Comparison of ENCODE assay signal across 3 cellular contexts in genomic region chr12:6032726-6033125, GRCh38.
TF ChIP-seq lines count a peak whose summit lies in the region.

No MANE protein-coding gene starts in this region.

TF ChIP-seq in GM12891, 5 proteins besides CTCF, POLR2A, EP300 and RAD21:
- no peak for TF ChIP-seq POLR2AphosphoS5 (IDR thresholded peaks at IDR 0.05; ENCODE audit: low read depth, low read length)
- TF ChIP-seq POU2F2 (IDR thresholded peaks at IDR 0.05; ENCODE audit: low read depth, low read length) = no peak
- TF ChIP-seq TAF1 (IDR thresholded peaks at IDR 0.05; ENCODE audit: low read depth, low read length) = no peak
- TF ChIP-seq PAX5 (IDR thresholded peaks at IDR 0.05; ENCODE audit: insufficient read depth, low read length, severe bottlenecking) = no peak
- no peak for TF ChIP-seq SPI1 (IDR thresholded peaks at IDR 0.05; ENCODE audit: low read depth, low read length)

TF ChIP-seq in IMR-90, 13 proteins besides CTCF, POLR2A, EP300 and RAD21:
- TF ChIP-seq MAZ (IDR thresholded peaks at IDR 0.05; ENCODE audit: borderline replicate concordance, low read depth, low read length) (no peak), RFX5 (IDR thresholded peaks at IDR 0.05; ENCODE audit: low read depth, low read length) (no peak), CEBPB (IDR thresholded peaks at IDR 0.05; ENCODE audit: low read depth, low read length) (no peak), CHD1 (IDR thresholded peaks at IDR 0.05; ENCODE audit: low read depth, low read length) (no peak), FOS (IDR thresholded peaks at IDR 0.05; ENCODE audit: low read depth, low read length) (no peak), NFE2L2 (IDR thresholded peaks at IDR 0.05; ENCODE audit: low read depth, low read length) (no peak), SMC3 (IDR thresholded peaks at IDR 0.05; ENCODE audit: low read depth, low read length) (no peak), BHLHE40 (IDR thresholded peaks at IDR 0.05; ENCODE audit: low read depth, low read length) (no peak), ELK1 (IDR thresholded peaks at IDR 0.05; ENCODE audit: borderline replicate concordance, low read depth, low read length) (no peak), MAFK (IDR thresholded peaks at IDR 0.05; ENCODE audit: low read depth, low read length) (no peak), RCOR1 (IDR thresholded peaks at IDR 0.05; ENCODE audit: insufficient replicate concordance, low read length) (no peak), MXI1 (IDR thresholded peaks at IDR 0.05; ENCODE audit: borderline replicate concordance, low read depth, low read length) (no peak)
- TF ChIP-seq, protein P1, sequence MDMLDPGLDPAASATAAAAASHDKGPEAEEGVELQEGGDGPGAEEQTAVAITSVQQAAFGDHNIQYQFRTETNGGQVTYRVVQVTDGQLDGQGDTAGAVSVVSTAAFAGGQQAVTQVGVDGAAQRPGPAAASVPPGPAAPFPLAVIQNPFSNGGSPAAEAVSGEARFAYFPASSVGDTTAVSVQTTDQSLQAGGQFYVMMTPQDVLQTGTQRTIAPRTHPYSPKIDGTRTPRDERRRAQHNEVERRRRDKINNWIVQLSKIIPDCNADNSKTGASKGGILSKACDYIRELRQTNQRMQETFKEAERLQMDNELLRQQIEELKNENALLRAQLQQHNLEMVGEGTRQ (IDR thresholded peaks at IDR 0.05; ENCODE audit: low read depth, low read length) = no peak
TF ChIP-seq in IMR-90: peak in this region for 0.

TF ChIP-seq in H1, 55 proteins besides CTCF, POLR2A, EP300 and RAD21:
- TF ChIP-seq, protein P1 (IDR thresholded peaks at IDR 0.05; ENCODE audit: low read length) = no peak
- TF ChIP-seq KDM1A (IDR thresholded peaks at IDR 0.05; ENCODE audit: borderline replicate concordance, low read length) (no peak), POU5F1 (IDR thresholded peaks at IDR 0.05; ENCODE audit: low read depth, low read length) (no peak), BCL11A (IDR thresholded peaks at IDR 0.05; ENCODE audit: low read depth in 2 of 2, low read length in 2 of 2) (no peak), MAX (IDR thresholded peaks at IDR 0.05) (no peak), SRF (IDR thresholded peaks at IDR 0.05; ENCODE audit: low read depth, low read length) (no peak), RNF2 (IDR thresholded peaks at IDR 0.05; ENCODE audit: borderline replicate concordance, low read depth, low read length, missing control alignments, poor library complexity, severe bottlenecking) (no peak), BRCA1 (IDR thresholded peaks at IDR 0.05; ENCODE audit: low read depth, low read length) (no peak)
- TF ChIP-seq, protein P2, sequence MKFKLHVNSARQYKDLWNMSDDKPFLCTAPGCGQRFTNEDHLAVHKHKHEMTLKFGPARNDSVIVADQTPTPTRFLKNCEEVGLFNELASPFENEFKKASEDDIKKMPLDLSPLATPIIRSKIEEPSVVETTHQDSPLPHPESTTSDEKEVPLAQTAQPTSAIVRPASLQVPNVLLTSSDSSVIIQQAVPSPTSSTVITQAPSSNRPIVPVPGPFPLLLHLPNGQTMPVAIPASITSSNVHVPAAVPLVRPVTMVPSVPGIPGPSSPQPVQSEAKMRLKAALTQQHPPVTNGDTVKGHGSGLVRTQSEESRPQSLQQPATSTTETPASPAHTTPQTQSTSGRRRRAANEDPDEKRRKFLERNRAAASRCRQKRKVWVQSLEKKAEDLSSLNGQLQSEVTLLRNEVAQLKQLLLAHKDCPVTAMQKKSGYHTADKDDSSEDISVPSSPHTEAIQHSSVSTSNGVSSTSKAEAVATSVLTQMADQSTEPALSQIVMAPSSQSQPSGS (IDR thresholded peaks at IDR 0.05; ENCODE audit: low read length) = no peak
